Comparison of ENCODE assay signal across 8 cellular contexts in the genomic region with DNA sequence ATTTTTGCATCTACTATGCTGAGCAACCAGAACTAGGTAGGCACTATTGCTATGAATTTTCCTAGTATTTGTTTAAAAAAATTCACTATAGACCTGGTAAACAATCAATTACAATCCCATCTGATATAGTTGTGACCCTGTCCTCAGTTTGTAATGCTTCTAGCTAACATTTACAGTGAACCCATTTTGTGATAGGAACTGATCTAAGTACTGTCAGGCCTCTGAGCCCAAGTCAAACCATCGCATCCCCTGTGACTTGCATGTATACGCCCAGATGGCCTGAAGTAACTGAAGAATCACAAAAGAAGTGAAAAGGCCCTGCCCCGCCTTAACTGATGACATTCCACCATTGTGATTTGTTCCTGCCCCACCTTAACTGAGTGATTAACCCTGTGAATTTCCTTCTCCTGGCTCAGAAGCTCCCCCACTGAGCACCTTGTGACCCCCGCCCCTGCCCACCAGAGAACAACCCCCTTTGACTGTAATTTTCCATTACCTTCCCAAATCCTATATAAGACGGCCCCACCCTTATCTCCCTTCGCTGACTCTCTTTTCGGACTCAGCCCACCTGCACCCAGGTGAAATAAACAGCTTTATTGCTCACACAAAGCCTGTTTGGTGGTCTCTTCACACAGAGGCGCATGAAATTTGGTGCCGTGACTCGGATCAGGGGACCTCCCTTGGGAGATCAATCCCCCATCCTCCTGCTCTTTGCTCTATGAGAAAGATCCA.
A peak's percentile ranks its signal among the peaks of the same experiment; 100 is the strongest.
DNase-seq lines count a peak whose midpoint lies in the region; ATAC-seq, FAIRE-seq and TF ChIP-seq lines count a peak whose summit lies in the region.
"Not testable (repeated sequence)": the region's sequence is repeated elsewhere in the genome, so short reads cannot be mapped to it uniquely, and the experiment has no call there.

No MANE protein-coding gene starts in this region.

- peak overlapping the region; percentile 98 for H2AK5ac ChIP-seq in IMR-90 (ENCODE audit: low read depth, low read length)
- not testable (repeated sequence) for H2AK5ac ChIP-seq in mesenchymal stem cell (ENCODE audit: low read length, severe bottlenecking)

- not testable (repeated sequence) for H3K9me3 Mint-ChIP-seq in type B pancreatic cell

- H3K9me2 ChIP-seq in GM23248 (ENCODE audit: insufficient read depth): not testable (repeated sequence)

- BruUV-seq in IMR-90 (replicated peaks; lab: Mats Ljungman, UMichigan): TSS peak; percentile 24

- not testable (repeated sequence) for ATAC-seq in IMR-90 (ENCODE audit: low read depth); RWPE2 (ENCODE audit: low read depth)
- peak; percentile 3 for ATAC-seq in esophagus mucosa

- TF ChIP-seq RAD21 in IMR-90 (IDR thresholded peaks at IDR 0.05; ENCODE audit: low read length): not testable (repeated sequence)

- peak overlapping the region; percentile 95; the same call in 1 of the 2 replicates for H2BK20ac ChIP-seq in IMR-90 (ENCODE audit: low read depth, low read length)

- not testable (repeated sequence) for H3K36me3 ChIP-seq in GM23248 (ENCODE audit: low read depth); IMR-90 (ENCODE audit: control insufficient read depth, insufficient read depth, low read length); RWPE2 (ENCODE audit: low read depth); bronchial epithelial cell (ENCODE audit: control insufficient read depth, insufficient read depth, low read length); mesenchymal stem cell (ENCODE audit: control insufficient read depth in 1 of 2, insufficient read depth in 2 of 2, low read depth in 1 of 2, low read length in 2 of 2)

- H3K23ac ChIP-seq in IMR-90 (ENCODE audit: low read depth, low read length): peak overlapping the region; percentile 48; the same call in 1 of the 2 replicates
- not testable (repeated sequence) for H3K23ac ChIP-seq in mesenchymal stem cell (ENCODE audit: low read length in 2 of 2)

- not testable (repeated sequence) for TF ChIP-seq CTCF in IMR-90 (conservative IDR thresholded peaks at IDR 0.05; ENCODE audit: low read depth, low read length); RWPE2 (IDR thresholded peaks at IDR 0.05; ENCODE audit: poor library complexity, severe bottlenecking); bronchial epithelial cell (IDR thresholded peaks at IDR 0.05; ENCODE audit: insufficient read depth, low read length, severe bottlenecking); type B pancreatic cell (conservative IDR thresholded peaks at IDR 0.05)

- H3K36me3 Mint-ChIP-seq in type B pancreatic cell: not testable (repeated sequence)

- not testable (repeated sequence) for H4K20me1 ChIP-seq in GM23248 (ENCODE audit: insufficient read depth); IMR-90 (ENCODE audit: insufficient read depth, low read length)

- H4K91ac ChIP-seq in IMR-90 (ENCODE audit: insufficient read depth, low read depth, low read length) (peak overlapping the region; percentile 66; the same call in 1 of the 2 replicates), mesenchymal stem cell (ENCODE audit: low read length) (peak overlapping the region; percentile 50)

- H3K9me1 ChIP-seq in IMR-90 (ENCODE audit: insufficient read depth, low read length): not testable (repeated sequence)

- H3K18ac ChIP-seq in IMR-90 (ENCODE audit: low read depth, low read length) (peak overlapping the region; percentile 97), mesenchymal stem cell (ENCODE audit: low read depth in 1 of 2, low read length in 2 of 2) (peak overlapping the region in 1 of 2 experiments; percentile 54)

- H3K4me2 ChIP-seq in GM23248 (ENCODE audit: unreplicated experiment): peak overlapping the region; percentile 39
- not testable (repeated sequence) for H3K4me2 ChIP-seq in IMR-90 (ENCODE audit: low read depth, low read length); mesenchymal stem cell (ENCODE audit: low read length, poor library complexity, severe bottlenecking)

- in situ Hi-C loops in GM23248 (cut with MboI); IMR-90 (cut with MboI; ENCODE audit: low sequenced_read_pairs): not testable (repeated sequence)

- peak overlapping the region; percentile 82 for H3K27ac Mint-ChIP-seq in type B pancreatic cell

- peak overlapping the region; percentile 24; the same call in 1 of the 2 replicates for H3K4me3 ChIP-seq in GM23248
- H3K4me3 ChIP-seq in IMR-90 (ENCODE audit: insufficient read depth, low read depth, low read length); RWPE2 (ENCODE audit: severe bottlenecking); bronchial epithelial cell (ENCODE audit: low read depth, low read length); mesenchymal stem cell (ENCODE audit: insufficient read depth in 1 of 2, low read depth in 1 of 2, low read length in 2 of 2): not testable (repeated sequence)

- DNase-seq in A172 (ENCODE audit: low spot score) (peak; percentile 38), bronchial epithelial cell (ENCODE audit: low read depth) (peak; percentile 29)
- not testable (repeated sequence) for DNase-seq in GM23248; IMR-90; RWPE2 (ENCODE audit: low spot score); mesenchymal stem cell; type B pancreatic cell (ENCODE audit: extremely low spot score, unreplicated experiment)

- WGBS in GM23248 (ENCODE audit: low coverage in 1 of 2, low lambda C conversion rate in 2 of 2, missing lambda C conversion rate in 2 of 2), 2 experiments: 92 to 97% methylated on average over 10 of the region's 10 CpGs
- no CpG with 5 or more reads among the region's 10 CpGs for WGBS in IMR-90 (ENCODE audit: extremely low coverage in 2 of 2, insufficient read length in 1 of 2), 2 experiments
- 93% methylated on average over 10 of the region's 10 CpGs for WGBS in mesenchymal stem cell

- not testable (repeated sequence) for H3K4me1 Mint-ChIP-seq in type B pancreatic cell (ENCODE audit: unreplicated experiment)

- not testable (repeated sequence) for H3K27me3 ChIP-seq in GM23248 (replicated peaks; ENCODE audit: insufficient read depth); IMR-90 (ENCODE audit: control insufficient read depth, insufficient read depth, low read length); RWPE2 (ENCODE audit: insufficient read depth, poor library complexity, severe bottlenecking); bronchial epithelial cell (ENCODE audit: control insufficient read depth, insufficient read depth, low read length); mesenchymal stem cell (ENCODE audit: control insufficient read depth in 1 of 2, insufficient read depth in 1 of 2, low read length in 2 of 2)

- TF ChIP-seq POLR2A in IMR-90 (IDR thresholded peaks at IDR 0.05; ENCODE audit: low read depth, low read length): not testable (repeated sequence)

- H3K9ac ChIP-seq in GM23248; IMR-90 (ENCODE audit: low read depth, low read length): not testable (repeated sequence)
- peak overlapping the region; percentile 69 for H3K9ac ChIP-seq in mesenchymal stem cell (ENCODE audit: low read length)

- not testable (repeated sequence) for H3K79me2 ChIP-seq in GM23248 (ENCODE audit: insufficient read depth)

- not testable (repeated sequence) for H3K4me3 Mint-ChIP-seq in type B pancreatic cell

- not testable (repeated sequence) for H2AK9ac ChIP-seq in IMR-90 (replicated peaks; ENCODE audit: low read depth, low read length, poor library complexity)

- peak overlapping the region; percentile 69 for H3K4ac ChIP-seq in IMR-90 (ENCODE audit: low read depth, low read length)
- H3K4ac ChIP-seq in mesenchymal stem cell (ENCODE audit: low read depth in 1 of 2, low read length in 2 of 2): not testable (repeated sequence)

- POLR2A ChIA-PET in IMR-90 (lab: Charles Lee; ENCODE audit: unreplicated experiment): not testable (repeated sequence)

- FAIRE-seq in bronchial epithelial cell (lab: Jason Lieb, UNC): not testable (repeated sequence)

- not testable (repeated sequence) for H3K27ac ChIP-seq in GM23248; mesenchymal stem cell (ENCODE audit: low read length, poor library complexity, severe bottlenecking)
- H3K27ac ChIP-seq in IMR-90 (ENCODE audit: insufficient read depth, low read length): peak overlapping the region; percentile 86; the same call in 1 of the 2 replicates
- peak overlapping the region; percentile 96 for H3K27ac ChIP-seq in RWPE2 (ENCODE audit: poor library complexity, severe bottlenecking)

- not testable (repeated sequence) for H3K9me3 ChIP-seq in GM23248 (ENCODE audit: low read depth); IMR-90 (ENCODE audit: control insufficient read depth, insufficient read depth, low read length); RWPE2 (ENCODE audit: severe bottlenecking); mesenchymal stem cell (ENCODE audit: control insufficient read depth, low read length)

- H2BK5ac ChIP-seq in IMR-90 (ENCODE audit: low read depth, low read length, poor library complexity, severe bottlenecking): peak overlapping the region; percentile 91
- H2BK5ac ChIP-seq in mesenchymal stem cell (ENCODE audit: low read depth, low read length, poor library complexity, severe bottlenecking): not testable (repeated sequence)

- H2BK12ac ChIP-seq in mesenchymal stem cell (ENCODE audit: low read length in 2 of 2): not testable (repeated sequence)

- not testable (repeated sequence) for H3K79me1 ChIP-seq in IMR-90 (ENCODE audit: low read depth in 1 of 2, low read length in 2 of 2); mesenchymal stem cell (replicated peaks; ENCODE audit: low read length, poor library complexity, severe bottlenecking)

- peak overlapping the region; percentile 51; the same call in 1 of the 2 replicates for H4K5ac ChIP-seq in IMR-90 (ENCODE audit: low read depth, low read length)

- H3K27me3 Mint-ChIP-seq in type B pancreatic cell: not testable (repeated sequence)

- CTCF ChIA-PET in IMR-90 (lab: Yijun Ruan, JAX): not testable (repeated sequence)

- H2BK120ac ChIP-seq in IMR-90 (ENCODE audit: low read depth, low read length): peak overlapping the region; percentile 75
- not testable (repeated sequence) for H2BK120ac ChIP-seq in mesenchymal stem cell (ENCODE audit: low read depth, low read length)

- dilution Hi-C loops in IMR-90 (cut with HindIII; ENCODE audit: low sequenced_read_pairs, unreplicated experiment): not testable (repeated sequence)

- intact Hi-C loops in IMR-90 (cut with micrococcal nuclease): loop anchor here (2.0 kb wide), 1 partner anchor 57 kb away; no protein-coding TSS in a partner anchor

- H3K56ac ChIP-seq in IMR-90 (ENCODE audit: extremely low read depth, insufficient read depth, low read length): not testable (repeated sequence)

- not testable (repeated sequence) for H2AFZ ChIP-seq in GM23248; IMR-90 (replicated peaks; ENCODE audit: low read length, poor library complexity); mesenchymal stem cell (ENCODE audit: low read depth, low read length)

- H3K4me1 ChIP-seq in GM23248 (ENCODE audit: insufficient read depth) (peaks cover 28% of the 10 kb centered on the region), RWPE2 (ENCODE audit: insufficient read depth, poor library complexity, severe bottlenecking) (peaks cover 31% of the 10 kb centered on the region)
- not testable (repeated sequence) for H3K4me1 ChIP-seq in IMR-90 (ENCODE audit: control insufficient read depth, insufficient read depth, low read length); mesenchymal stem cell (ENCODE audit: control insufficient read depth, insufficient read depth, low read depth, low read length)

- peak overlapping the region in 1 of 2 experiments; percentile 85; a peak in 2 of 4 replicates for H4K8ac ChIP-seq in IMR-90 (ENCODE audit: low read depth in 2 of 2, low read length in 2 of 2)
- H4K8ac ChIP-seq in mesenchymal stem cell (ENCODE audit: low read length): not testable (repeated sequence)

- H3K14ac ChIP-seq in IMR-90 (replicated peaks; ENCODE audit: low read depth, low read length): peak overlapping the region; percentile 96
- not testable (repeated sequence) for H3K14ac ChIP-seq in mesenchymal stem cell (ENCODE audit: low read length in 2 of 2)

- H2BK15ac ChIP-seq in IMR-90 (ENCODE audit: low read depth, low read length): peak overlapping the region; percentile 95; the same call in 1 of the 3 replicates
- not testable (repeated sequence) for H2BK15ac ChIP-seq in mesenchymal stem cell (ENCODE audit: low read depth, poor library complexity, severe bottlenecking)

- peaks cover 32% of the 10 kb centered on the region for H3F3A ChIP-seq in GM23248 (ENCODE audit: insufficient read depth)
